ENCODE assay signal across 21 cellular contexts in genomic region chr11:27875480-27876208, GRCh38.
"Had no signal": no experiment of that assay in that cellular context is flagged by ENCODE, and none has a peak within 500 bp of the region (broad histone marks: within the 10 kb centered on the region; RNA-seq: fewer than 3 reads in every experiment).

No MANE protein-coding gene starts in this region.

- H3K27ac ChIP-seq: esophagus squamous epithelium, hepatocyte, tibial artery had no signal

- H3K4me2 ChIP-seq: hepatocyte had no signal

- H3K4me3 ChIP-seq: esophagus squamous epithelium, hepatocyte, lung, tibial artery had no signal

- DNase-seq: activated B cell treated with CpG ODN at 0.5 μM for 24 hours; activated CD4-positive, alpha-beta memory T cell treated with anti-CD3 and anti-CD28 coated beads for 36 hours; activated CD4-positive, alpha-beta T cell treated with anti-CD3 and anti-CD28 coated beads for 4 hours; activated gamma-delta T cell treated with Interleukin-2 at 50 U/mL for 16 hours; activated naive CD8-positive, alpha-beta T cell treated with anti-CD3 and anti-CD28 coated beads for 36 hours; activated T-cell treated with anti-CD3 and anti-CD28 coated beads for 4 hours; amniotic stem cell; dermis blood vessel endothelial cell; effector memory CD4-positive, alpha-beta T cell; esophagus squamous epithelium; left cardiac atrium; nephron progenitor cell; occipital lobe; posterior cingulate gyrus; stimulated activated CD4-positive, alpha-beta T cell treated with anti-CD3 and anti-CD28 coated beads, Interleukin-12 subunit alpha, Interleukin-12 subunit beta, amount 100 ng/mL, for 4 hours; stimulated activated CD4-positive, alpha-beta T cell treated with anti-CD3 and anti-CD28 coated beads, Interleukin-1b, Interleukin-23, amount 100 ng/mL, for 48 hours; stimulated activated naive CD4-positive, alpha-beta T cell treated with Interleukin-2 at 50 U/mL for 16 hours; T-helper 9 cell; tibial artery had no signal

- H2AFZ ChIP-seq: hepatocyte had no signal

- H3K27me3 ChIP-seq: hepatocyte had no signal

- H3K36me3 ChIP-seq: esophagus squamous epithelium, tibial artery had no signal

- H3K79me2 ChIP-seq: hepatocyte had no signal

- H3K9me3 ChIP-seq: esophagus squamous epithelium, tibial artery had no signal

- H3K4me1 ChIP-seq: esophagus squamous epithelium, tibial artery had no signal
